10 cellular contexts compared by ENCODE assay signal in the genomic region with DNA sequence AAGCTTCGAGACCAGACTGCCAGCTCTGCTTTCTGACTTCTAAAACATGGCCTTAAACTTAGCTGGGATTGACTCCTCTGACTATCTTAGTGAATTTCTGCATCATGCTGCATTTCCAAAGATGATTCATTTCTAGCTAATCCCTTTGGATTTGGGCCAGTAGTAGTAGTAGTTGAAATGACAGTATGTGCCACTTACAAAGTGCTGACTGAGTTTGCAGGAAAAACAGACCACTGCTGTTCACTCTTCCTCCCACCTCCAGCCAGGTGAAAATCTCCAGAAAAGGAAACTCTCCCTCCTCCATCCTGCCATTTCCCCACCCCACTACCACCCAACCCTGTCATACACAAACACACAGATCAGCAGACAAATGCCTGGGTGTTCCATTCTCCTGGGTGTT. TPM values are rescaled to one million over a fixed set of nuclear protein-coding genes. Genes with fewer than 3 reads are reported as not detected.
DNase-seq lines count a peak whose midpoint lies in the region; ATAC-seq, FAIRE-seq and TF ChIP-seq lines count a peak whose summit lies in the region.
"Had no signal": no experiment of that assay in that cellular context is flagged by ENCODE, and none has a peak within 500 bp of the region (broad histone marks: within the 10 kb centered on the region; RNA-seq: fewer than 3 reads in every experiment).

No MANE protein-coding gene starts in this region.

- H3K9me3 Mint-ChIP-seq in H9 = peaks cover 0 to 4% of the 10 kb centered on the region in 2 experiments; a peak in 2 of 5 replicates
- peaks cover 6% of the 10 kb centered on the region for H3K9me3 Mint-ChIP-seq in T-helper 2 cell treated with Interferon-gamma antibody and Interleukin-4, amounts not matched to agents 5 μg/mL and 100 μg/mL, for 36 hours
- H3K9me3 Mint-ChIP-seq: activated T-helper 17 cell treated with anti-CD3 and anti-CD28 coated beads, Interleukin-2, amount 50 U/mL, for 72 hours had no signal

- no peaks in the 10 kb centered on the region; a peak in 1 of 7 replicates for H3K36me3 Mint-ChIP-seq in H9 (ENCODE audit: insufficient read depth in 1 of 3, low read depth in 3 of 3)
- no peaks in the 10 kb centered on the region for H3K36me3 Mint-ChIP-seq in T-helper 2 cell treated with Interferon-gamma antibody and Interleukin-4, amounts not matched to agents 5 μg/mL and 100 μg/mL, for 36 hours (ENCODE audit: low read depth)

- TF ChIP-seq RAD21 in SK-N-SH (IDR thresholded peaks at IDR 0.05; ENCODE audit: low read length) = no peak

- FAIRE-seq in small intestine (lab: Jason Lieb, UNC) = no peak

- H4K8ac ChIP-seq in H9 (replicated peaks; ENCODE audit: insufficient read length, low read depth, low read length) = no peak overlapping the region

- TF ChIP-seq EP300 in SK-N-SH (IDR thresholded peaks at IDR 0.05; ENCODE audit: borderline replicate concordance in 1 of 2, low read depth in 1 of 2, low read length in 1 of 2) = 0 out of 4 replicates have a peak, but pooled peaks of 1 of the 2 experiments have one; percentile 60
- no peak for TF ChIP-seq EP300 in gastroesophageal sphincter (IDR thresholded peaks at IDR 0.05)

- no CpG with 5 or more reads among the region's 1 CpG for WGBS in H9 (ENCODE audit: extremely low coverage, insufficient read length, low lambda C conversion rate)
- WGBS in SK-N-SH (ENCODE audit: low lambda C conversion rate) = 13% methylated on average over 1 of the region's 1 CpG
- WGBS in gastroesophageal sphincter (ENCODE audit: low coverage in 1 of 2), 2 donors = 14 to 18% methylated on average over 1 of the region's 1 CpG
- 35 to 54% (median 50%) methylated on average over 1 of the region's 1 CpG for WGBS in small intestine, 3 donors

- H3K27ac Mint-ChIP-seq in H9 = peak overlapping the region in 2 of 3 experiments; percentile 28 to 91; a peak in 3 of 7 replicates
- no peak overlapping the region for H3K27ac Mint-ChIP-seq in T-helper 2 cell treated with Interferon-gamma antibody and Interleukin-4, amounts not matched to agents 5 μg/mL and 100 μg/mL, for 36 hours
- H3K27ac Mint-ChIP-seq: activated T-helper 17 cell treated with anti-CD3 and anti-CD28 coated beads, Interleukin-2, amount 50 U/mL, for 72 hours had no signal

- no peak for TF ChIP-seq POLR2A in gastroesophageal sphincter (IDR thresholded peaks at IDR 0.05)

- TF ChIP-seq CTCF in H9 (conservative IDR thresholded peaks at IDR 0.05) = no peak
- no peak for TF ChIP-seq CTCF in SK-N-SH (IDR thresholded peaks at IDR 0.05)
- TF ChIP-seq CTCF in gastroesophageal sphincter (IDR thresholded peaks at IDR 0.05) = no peak

- no peak overlapping the region for H3K4ac ChIP-seq in H9 (ENCODE audit: low read depth, low read length)

- no peak overlapping the region for H3K23ac ChIP-seq in H9 (ENCODE audit: insufficient read length, low read depth, low read length)

- H2BK5ac ChIP-seq in H9 (ENCODE audit: insufficient read length, low read length) = no peak overlapping the region

- POLR2A ChIA-PET in SK-N-SH (lab: Yijun Ruan, JAX) = no interaction called here

- H3K27me3 ChIP-seq in H9 (ENCODE audit: insufficient read depth, low read length) (no peaks in the 10 kb centered on the region), SK-N-SH (ENCODE audit: insufficient read depth) (no peaks in the 10 kb centered on the region), gastroesophageal sphincter (no peaks in the 10 kb centered on the region), small intestine (ENCODE audit: control insufficient read depth in 2 of 2, insufficient read depth in 2 of 2, low read length in 2 of 2) (no peaks in the 10 kb centered on the region)

- no peaks in the 10 kb centered on the region for H3K9me2 ChIP-seq in SK-N-SH

- CTCF ChIA-PET in SK-N-SH (lab: Yijun Ruan, JAX) = no interaction called here

- H3K18ac ChIP-seq in H9 (ENCODE audit: insufficient read length, low read depth, low read length) = no peak overlapping the region

- H3K4me3 ChIP-seq in SK-N-SH (ENCODE audit: low read depth in 2 of 2, low read length in 1 of 2) = peak overlapping the region in 1 of 2 experiments; percentile 49; a peak in 1 of 4 replicates
- H3K4me3 ChIP-seq in gastroesophageal sphincter = no peak overlapping the region
- H3K4me3 ChIP-seq in small intestine (ENCODE audit: low read depth in 1 of 2, low read length in 2 of 2) = no peak overlapping the region

- H2AFZ ChIP-seq in H9 (ENCODE audit: low read length) (no peak overlapping the region), SK-N-SH (ENCODE audit: low read depth) (no peak overlapping the region)

- H3K4me1 ChIP-seq in H9 (ENCODE audit: insufficient read depth, low read length) (peaks cover 15% of the 10 kb centered on the region; the same call in 1 of the 2 replicates), SK-N-SH (ENCODE audit: control insufficient read depth in 1 of 2, insufficient read depth in 2 of 2, low read depth in 1 of 2, low read length in 1 of 2) (peaks cover 5 to 31% of the 10 kb centered on the region in 2 experiments), gastroesophageal sphincter (peaks cover 0 to 50% (median 18%) of the 10 kb centered on the region in 3 donors), small intestine (ENCODE audit: control insufficient read depth in 2 of 2, insufficient read depth in 1 of 2, low read depth in 1 of 2, low read length in 1 of 2) (peaks cover 4 to 5% of the 10 kb centered on the region in 2 donors)

- H3K23me2 ChIP-seq in H9 (ENCODE audit: insufficient read length, low read depth, low read length, poor library complexity, severe bottlenecking) = no peaks in the 10 kb centered on the region

- no peak overlapping the region for H3K9ac ChIP-seq in H9 (ENCODE audit: extremely low read depth, insufficient read length, low read length)
- peak overlapping the region; percentile 70; the same call in 1 of the 2 replicates for H3K9ac ChIP-seq in SK-N-SH

- no peak overlapping the region; a peak in 1 of 5 replicates for H3K4me3 Mint-ChIP-seq in H9
- no peak overlapping the region for H3K4me3 Mint-ChIP-seq in T-helper 2 cell treated with Interferon-gamma antibody and Interleukin-4, amounts not matched to agents 5 μg/mL and 100 μg/mL, for 36 hours
- H3K4me3 Mint-ChIP-seq: activated T-helper 17 cell treated with anti-CD3 and anti-CD28 coated beads, Interleukin-2, amount 50 U/mL, for 72 hours had no signal

- H3K79me2 ChIP-seq in H9 (ENCODE audit: insufficient read depth, low read length) = no peaks in the 10 kb centered on the region
- H3K79me2 ChIP-seq in SK-N-SH (ENCODE audit: insufficient read depth) = no peaks in the 10 kb centered on the region

- no peak overlapping the region for H4K5ac ChIP-seq in H9 (ENCODE audit: insufficient read length, low read depth, low read length)

- H3K14ac ChIP-seq in H9 (ENCODE audit: insufficient read depth, low read length) = no peak overlapping the region

- H2AK5ac ChIP-seq in H9 (ENCODE audit: insufficient read length, low read length) = no peak overlapping the region

- H3K4me1 Mint-ChIP-seq in H9 = peaks cover 39 to 45% of the 10 kb centered on the region in 2 experiments
- H3K4me1 Mint-ChIP-seq in T-helper 2 cell treated with Interferon-gamma antibody and Interleukin-4, amounts not matched to agents 5 μg/mL and 100 μg/mL, for 36 hours (ENCODE audit: low read depth) = peaks cover 19% of the 10 kb centered on the region

- H3K27ac ChIP-seq in H9 (ENCODE audit: insufficient read length, low read depth, low read length) (no peak overlapping the region), SK-N-SH (ENCODE audit: low read depth in 2 of 2, low read length in 1 of 2) (peak overlapping the region; percentile 84 to 98), gastroesophageal sphincter (peak overlapping the region; percentile 76 to 84 (median 78)), small intestine (ENCODE audit: low read depth in 1 of 2, low read length in 1 of 2) (peak overlapping the region; percentile 38 to 69)

- no peaks in the 10 kb centered on the region for H3K79me1 ChIP-seq in H9 (ENCODE audit: insufficient read depth, low read depth, low read length, poor library complexity, severe bottlenecking)

- H2BK20ac ChIP-seq in H9 (ENCODE audit: low read depth, low read length, poor library complexity, severe bottlenecking) = peak overlapping the region; percentile 1

- ATAC-seq in gastroesophageal sphincter = peak; percentile 82
- ATAC-seq in HG02840 (IDR thresholded peaks at IDR 0.05; ENCODE audit: low FRiP score, unreplicated experiment) = no peak
- ATAC-seq: activated T-helper 17 cell treated with anti-CD3 and anti-CD28 coated beads, Interleukin-2, amount 50 U/mL, for 72 hours had no signal

- no peak overlapping the region for H3T11ph ChIP-seq in H9 (ENCODE audit: low read length)

- no peaks in the 10 kb centered on the region for H3K9me3 ChIP-seq in H9 (ENCODE audit: control insufficient read depth, low read depth, low read length)
- H3K9me3 ChIP-seq in SK-N-SH = no peaks in the 10 kb centered on the region
- H3K9me3 ChIP-seq in gastroesophageal sphincter = no peaks in the 10 kb centered on the region
- H3K9me3 ChIP-seq in small intestine (ENCODE audit: control insufficient read depth, low read depth) = no peaks in the 10 kb centered on the region

- DNase-seq in H9 = no peak
- DNase-seq in SK-N-SH = no peak
- peak; percentile 65 for DNase-seq in small intestine
- DNase-seq in T-helper 2 cell treated with Interferon-gamma antibody and Interleukin-4, amounts not matched to agents 5 μg/mL and 100 μg/mL, for 36 hours (ENCODE audit: low spot score) = no peak
- no peak for DNase-seq in activated CD4-positive, alpha-beta T cell treated with anti-CD3 and anti-CD28 coated beads for 48 hours
- no peak for DNase-seq in NCI-H1417 treated with DMSO at 0.1 percent for 48 hours (lab: John Stamatoyannopoulos, UW)
- DNase-seq: SHP77 had no signal

- no peak overlapping the region for H4K91ac ChIP-seq in H9 (ENCODE audit: insufficient read length, low read depth, low read length)

- no peak overlapping the region for H2BK12ac ChIP-seq in H9 (ENCODE audit: insufficient read length, low read depth, low read length)

- H3K4me2 ChIP-seq in H9 (ENCODE audit: insufficient read depth, insufficient read length, low read length) = no peak overlapping the region
- peak overlapping the region; percentile 80 for H3K4me2 ChIP-seq in SK-N-SH

- H2BK15ac ChIP-seq in H9 (ENCODE audit: low read depth, low read length) = no peak overlapping the region

- no peak overlapping the region for H3K56ac ChIP-seq in H9 (ENCODE audit: insufficient read length, low read depth, low read length)

- no peak overlapping the region for H2BK120ac ChIP-seq in H9 (ENCODE audit: low read depth, low read length, poor library complexity, severe bottlenecking)

- no peaks in the 10 kb centered on the region for H3K27me3 Mint-ChIP-seq in H9 (ENCODE audit: low read depth)
- H3K27me3 Mint-ChIP-seq in T-helper 2 cell treated with Interferon-gamma antibody and Interleukin-4, amounts not matched to agents 5 μg/mL and 100 μg/mL, for 36 hours (ENCODE audit: low read depth) = peaks cover 10% of the 10 kb centered on the region

- H4K20me1 ChIP-seq in H9 (ENCODE audit: control insufficient read depth, insufficient read depth, insufficient read length) = no peaks in the 10 kb centered on the region
- no peaks in the 10 kb centered on the region for H4K20me1 ChIP-seq in SK-N-SH (ENCODE audit: insufficient read depth)

- H3K36me3 ChIP-seq in SK-N-SH (replicated peaks in 1 of 2; ENCODE audit: control insufficient read depth in 1 of 2, insufficient read depth in 2 of 2, low read length in 1 of 2) (no peaks in the 10 kb centered on the region), gastroesophageal sphincter (no peaks in the 10 kb centered on the region), small intestine (ENCODE audit: control insufficient read depth in 2 of 2, insufficient read depth in 2 of 2, low read length in 2 of 2) (no peaks in the 10 kb centered on the region)

- peaks cover 17% of the 10 kb centered on the region for H3F3A ChIP-seq in SK-N-SH (replicated peaks; ENCODE audit: insufficient read depth)

RNA-seq across cellular contexts. Expression of a gene that starts 8.5 kb away (rescaled TPM):
- total RNA-seq in H9 (2021) (19.0 and 19.6 TPM in 2 replicates), gastroesophageal sphincter (10 to 100 TPM; 10.8 to 21.9 (median 17.0) TPM)
- polyA plus RNA-seq in SK-N-SH (2012; rRNA removed) (7.7 and 10.9 TPM in 2 replicates), small intestine (10 to 100 TPM in 2 of 3 donors, 1 to 10 TPM in 1; 5.7 to 15.7 (median 11.6) TPM)
- polyA plus RNA-seq in SK-N-SH (2012; cell fraction: cytosol; rRNA removed) = 13.0 and 16.6 TPM in 2 replicates
- polyA plus RNA-seq in SK-N-SH (2012; cell fraction: nucleus; rRNA removed) = 5.7 and 13.3 TPM in 2 replicates
